In genomic region chr19:30036154-30037129, GRCh38 we compare ENCODE assay signal across 17 cellular contexts.
DNase-seq lines count a peak whose midpoint lies in the region; ATAC-seq and TF ChIP-seq lines count a peak whose summit lies in the region.
"Had no signal": no experiment of that assay in that cellular context is flagged by ENCODE, and none has a peak within 500 bp of the region (broad histone marks: within the 10 kb centered on the region; RNA-seq: fewer than 3 reads in every experiment).

No MANE protein-coding gene starts in this region.

- H3K4me1 Mint-ChIP-seq in mesothelial cell of epicardium, result peaks cover 7% of the 10 kb centered on the region
- H3K4me1 Mint-ChIP-seq: activated naive CD8-positive, alpha-beta T cell treated with anti-CD3 and anti-CD28 coated beads, Interleukin-2, amount 10 ng/mL, durations not matched to agents 7 days and 5 days had no signal

- no peak overlapping the region for H3K9ac ChIP-seq in OCI-LY3 (ENCODE audit: low read length)

- H2AFZ ChIP-seq in OCI-LY3 (ENCODE audit: low read depth, low read length), result no peak overlapping the region

- no peaks in the 10 kb centered on the region for H3K27me3 ChIP-seq in OCI-LY3 (ENCODE audit: low read depth, low read length)
- no peaks in the 10 kb centered on the region for H3K27me3 ChIP-seq in H7 (ENCODE audit: control insufficient read depth, insufficient read depth, low read length)
- H3K27me3 ChIP-seq: gastroesophageal sphincter, sigmoid colon had no signal

- peaks cover 12% of the 10 kb centered on the region for H4K20me1 ChIP-seq in OCI-LY3 (ENCODE audit: insufficient read depth, low read length)

- peak overlapping the region; percentile 53 for H3K4me2 ChIP-seq in OCI-LY3 (ENCODE audit: low read length)

- peaks cover 70% of the 10 kb centered on the region for H3K36me3 ChIP-seq in OCI-LY3 (replicated peaks; ENCODE audit: low read depth, low read length)
- H3K36me3 ChIP-seq in H7 (replicated peaks; ENCODE audit: control insufficient read depth, insufficient read depth, low read length), result no peaks in the 10 kb centered on the region

- POLR2A ChIA-PET in GM10248 (lab: Yijun Ruan, JAX), result no interaction called here

- DNase-seq in Daoy (ENCODE audit: low read depth) (peak; percentile 80), fibroblast of mammary gland (ENCODE audit: low read depth) (peak; percentile 3), mesothelial cell of epicardium (ENCODE audit: low spot score in 2 of 2, unreplicated experiment in 2 of 2) (no peak), GM10248 (ENCODE audit: extremely low spot score) (no peak), H7 (no peak), GOT3 (lab: John Stamatoyannopoulos, UW) (no peak)
- DNase-seq: activated CD4-positive, alpha-beta T cell treated with anti-CD3 and anti-CD28 coated beads, Interleukin-2, amount 50 U/mL, for 48 hours; activated naive CD8-positive, alpha-beta T cell treated with anti-CD3 and anti-CD28 coated beads, Interleukin-2, amount 10 ng/mL, durations not matched to agents 7 days and 5 days; activated T-cell treated with anti-CD3 and anti-CD28 coated beads, Interleukin-2, amount 50 U/mL, for 4 hours; NCI-H1048; NCI-H774; sigmoid colon; stimulated activated CD4-positive, alpha-beta T cell treated with anti-CD3 and anti-CD28 coated beads, Interleukin-2, amount 100 ng/mL, for 48 hours had no signal

- CTCF ChIA-PET in GM10248 (lab: Yijun Ruan, JAX), result interaction anchor here (2.6 kb wide), 1 partner anchor 10 kb away, joined by 11 read pairs; no protein-coding TSS in a partner anchor

- H3K9me3 Mint-ChIP-seq in mesothelial cell of epicardium, result peaks cover 74% of the 10 kb centered on the region

- no peak for TF ChIP-seq CTCF in OCI-LY3 (IDR thresholded peaks at IDR 0.05; ENCODE audit: low read depth, low read length)
- TF ChIP-seq CTCF in fibroblast of mammary gland (conservative IDR thresholded peaks at IDR 0.05; ENCODE audit: control insufficient read depth, insufficient read depth, low read depth, low read length), result no peak
- TF ChIP-seq CTCF in mesothelial cell of epicardium (IDR thresholded peaks at IDR 0.05; ENCODE audit: unreplicated experiment), result no peak
- TF ChIP-seq CTCF in GM10248 (IDR thresholded peaks at IDR 0.05; ENCODE audit: control extremely low read depth, extremely low read depth, low read depth, missing control alignments), result no peak

- H3K27ac ChIP-seq in OCI-LY3 (ENCODE audit: low read length), result no peak overlapping the region
- H3K27ac ChIP-seq: gastroesophageal sphincter, sigmoid colon had no signal

- H3K79me2 ChIP-seq in OCI-LY3 (ENCODE audit: low read length), result no peaks in the 10 kb centered on the region

- peaks cover 19% of the 10 kb centered on the region for H3K4me1 ChIP-seq in OCI-LY3 (ENCODE audit: low read length)
- H3K4me1 ChIP-seq: gastroesophageal sphincter, sigmoid colon had no signal

- H3K27me3 Mint-ChIP-seq in mesothelial cell of epicardium (ENCODE audit: low read depth), result no peaks in the 10 kb centered on the region
- H3K27me3 Mint-ChIP-seq: activated naive CD8-positive, alpha-beta T cell treated with anti-CD3 and anti-CD28 coated beads, Interleukin-2, amount 10 ng/mL, durations not matched to agents 7 days and 5 days; central memory CD8-positive, alpha-beta T cell had no signal

- H3K4me3 Mint-ChIP-seq in mesothelial cell of epicardium, result no peak overlapping the region
- H3K4me3 Mint-ChIP-seq: activated naive CD8-positive, alpha-beta T cell treated with anti-CD3 and anti-CD28 coated beads, Interleukin-2, amount 10 ng/mL, durations not matched to agents 7 days and 5 days; activated T-cell treated with anti-CD3 and anti-CD28 coated beads, Interleukin-2, amount 50 U/mL, for 4 hours; central memory CD8-positive, alpha-beta T cell had no signal

- ATAC-seq in GM18873 (IDR thresholded peaks at IDR 0.05; ENCODE audit: low FRiP score, unreplicated experiment), result no peak
- ATAC-seq: activated T-cell treated with anti-CD3 and anti-CD28 coated beads, Interleukin-2, amount 50 U/mL, for 4 hours; gastroesophageal sphincter had no signal

- peak overlapping the region; percentile 60 for H3K27ac Mint-ChIP-seq in mesothelial cell of epicardium
- H3K27ac Mint-ChIP-seq: activated naive CD8-positive, alpha-beta T cell treated with anti-CD3 and anti-CD28 coated beads, Interleukin-2, amount 10 ng/mL, durations not matched to agents 7 days and 5 days had no signal

- H3K4me3 ChIP-seq in OCI-LY3 (ENCODE audit: low read length) (peak overlapping the region; percentile 22; the same call in 1 of the 2 replicates), fibroblast of mammary gland (ENCODE audit: control insufficient read depth, low read depth, low read length) (no peak overlapping the region), H7 (ENCODE audit: insufficient read depth, low read depth, low read length) (no peak overlapping the region)
- H3K4me3 ChIP-seq: gastroesophageal sphincter, sigmoid colon had no signal

- H3K9me3 ChIP-seq in OCI-LY3 (ENCODE audit: insufficient read depth, low read length), result peaks cover 6% of the 10 kb centered on the region; the same call in 1 of the 2 replicates
- H3K9me3 ChIP-seq: sigmoid colon had no signal

- peaks cover 80% of the 10 kb centered on the region for H3K36me3 Mint-ChIP-seq in mesothelial cell of epicardium

Comparison
In these comparisons a context has a peak if more than half of its experiments do, and no peak if none do; other contexts are left out.
1. DNase-seq: peak in Daoy (single experiment) and fibroblast of mammary gland (single experiment); none in mesothelial cell of epicardium (0 of 2), GM10248 (single experiment), H7 (single experiment) and GOT3 (single experiment).